1 cellular context compared by ENCODE assay signal in the genomic region with DNA sequence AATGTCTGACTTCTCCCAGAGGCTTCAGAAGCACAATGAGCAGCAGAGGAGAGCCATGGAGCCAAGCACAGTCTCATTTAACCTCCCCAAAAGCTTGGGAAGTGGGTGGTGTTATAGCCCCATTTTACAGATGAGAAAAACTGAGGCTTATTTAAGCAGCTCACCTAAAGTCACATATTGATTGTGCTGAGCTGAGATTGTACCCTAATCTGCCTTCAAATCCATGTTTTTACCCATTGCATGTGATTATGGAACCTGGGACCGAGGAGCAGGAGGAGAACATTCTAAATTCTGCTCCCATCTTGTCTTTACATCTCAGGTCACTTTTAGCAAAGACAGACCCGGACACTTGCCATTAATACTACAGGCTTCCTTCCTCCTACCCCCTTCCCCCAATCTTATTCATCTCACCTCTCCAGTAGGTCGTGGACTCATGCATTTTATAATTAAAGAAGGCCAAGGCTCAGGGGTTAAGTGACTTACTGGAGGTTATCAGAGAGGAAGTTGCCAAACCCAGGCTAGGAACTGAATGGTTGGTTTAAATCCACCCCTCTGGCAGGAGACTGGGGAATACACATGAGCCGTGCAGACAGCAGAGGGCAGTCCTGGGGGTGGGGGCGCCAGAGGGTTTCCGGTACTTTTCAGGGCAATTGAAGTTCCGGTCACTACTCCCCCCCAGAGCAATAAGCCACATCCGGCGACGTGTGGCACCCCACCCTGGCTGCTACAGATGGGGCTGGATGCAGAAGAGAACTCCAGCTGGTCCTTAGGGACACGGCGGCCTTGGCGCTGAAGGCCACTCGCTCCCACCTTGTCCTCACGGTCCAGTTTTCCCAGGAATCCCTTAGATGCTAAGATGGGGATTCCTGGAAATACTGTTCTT.
TF ChIP-seq lines count a peak whose summit lies in the region.

No MANE protein-coding gene starts in this region.

TF ChIP-seq in HepG2, 621 proteins besides CTCF, POLR2A, EP300 and RAD21 (continued from another document and continues in another):
- TF ChIP-seq, protein P1, sequence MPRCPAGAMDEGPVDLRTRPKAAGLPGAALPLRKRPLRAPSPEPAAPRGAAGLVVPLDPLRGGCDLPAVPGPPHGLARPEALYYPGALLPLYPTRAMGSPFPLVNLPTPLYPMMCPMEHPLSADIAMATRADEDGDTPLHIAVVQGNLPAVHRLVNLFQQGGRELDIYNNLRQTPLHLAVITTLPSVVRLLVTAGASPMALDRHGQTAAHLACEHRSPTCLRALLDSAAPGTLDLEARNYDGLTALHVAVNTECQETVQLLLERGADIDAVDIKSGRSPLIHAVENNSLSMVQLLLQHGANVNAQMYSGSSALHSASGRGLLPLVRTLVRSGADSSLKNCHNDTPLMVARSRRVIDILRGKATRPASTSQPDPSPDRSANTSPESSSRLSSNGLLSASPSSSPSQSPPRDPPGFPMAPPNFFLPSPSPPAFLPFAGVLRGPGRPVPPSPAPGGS (CRISPR knock-in tag; IDR thresholded peaks at IDR 0.05), result no peak; the same call in 1 of the 2 replicates
- no peak for TF ChIP-seq SOX5 (CRISPR knock-in tag; IDR thresholded peaks at IDR 0.05; ENCODE audit: borderline replicate concordance)
- TF ChIP-seq ZSCAN9 (CRISPR knock-in tag; IDR thresholded peaks at IDR 0.05; ENCODE audit: borderline replicate concordance), result no peak
- TF ChIP-seq MIER2 (CRISPR knock-in tag; IDR thresholded peaks at IDR 0.05), result no peak
- TF ChIP-seq, protein P2, sequence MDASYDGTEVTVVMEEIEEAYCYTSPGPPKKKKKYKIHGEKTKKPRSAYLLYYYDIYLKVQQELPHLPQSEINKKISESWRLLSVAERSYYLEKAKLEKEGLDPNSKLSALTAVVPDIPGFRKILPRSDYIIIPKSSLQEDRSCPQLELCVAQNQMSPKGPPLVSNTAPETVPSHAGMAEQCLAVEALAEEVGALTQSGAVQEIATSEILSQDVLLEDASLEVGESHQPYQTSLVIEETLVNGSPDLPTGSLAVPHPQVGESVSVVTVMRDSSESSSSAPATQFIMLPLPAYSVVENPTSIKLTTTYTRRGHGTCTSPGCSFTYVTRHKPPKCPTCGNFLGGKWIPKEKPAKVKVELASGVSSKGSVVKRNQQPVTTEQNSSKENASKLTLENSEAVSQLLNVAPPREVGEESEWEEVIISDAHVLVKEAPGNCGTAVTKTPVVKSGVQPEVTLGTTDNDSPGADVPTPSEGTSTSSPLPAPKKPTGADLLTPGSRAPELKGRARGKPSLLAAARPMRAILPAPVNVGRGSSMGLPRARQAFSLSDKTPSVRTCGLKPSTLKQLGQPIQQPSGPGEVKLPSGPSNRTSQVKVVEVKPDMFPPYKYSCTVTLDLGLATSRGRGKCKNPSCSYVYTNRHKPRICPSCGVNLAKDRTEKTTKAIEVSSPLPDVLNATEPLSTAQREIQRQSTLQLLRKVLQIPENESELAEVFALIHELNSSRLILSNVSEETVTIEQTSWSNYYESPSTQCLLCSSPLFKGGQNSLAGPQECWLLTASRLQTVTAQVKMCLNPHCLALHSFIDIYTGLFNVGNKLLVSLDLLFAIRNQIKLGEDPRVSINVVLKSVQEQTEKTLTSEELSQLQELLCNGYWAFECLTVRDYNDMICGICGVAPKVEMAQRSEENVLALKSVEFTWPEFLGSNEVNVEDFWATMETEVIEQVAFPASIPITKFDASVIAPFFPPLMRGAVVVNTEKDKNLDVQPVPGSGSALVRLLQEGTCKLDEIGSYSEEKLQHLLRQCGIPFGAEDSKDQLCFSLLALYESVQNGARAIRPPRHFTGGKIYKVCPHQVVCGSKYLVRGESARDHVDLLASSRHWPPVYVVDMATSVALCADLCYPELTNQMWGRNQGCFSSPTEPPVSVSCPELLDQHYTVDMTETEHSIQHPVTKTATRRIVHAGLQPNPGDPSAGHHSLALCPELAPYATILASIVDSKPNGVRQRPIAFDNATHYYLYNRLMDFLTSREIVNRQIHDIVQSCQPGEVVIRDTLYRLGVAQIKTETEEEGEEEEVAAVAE (CRISPR knock-in tag; IDR thresholded peaks at IDR 0.05; ENCODE audit: borderline replicate concordance), result no peak
- TF ChIP-seq BRCA1 (CRISPR knock-in tag; IDR thresholded peaks at IDR 0.05), result no peak
- TF ChIP-seq, protein P3, sequence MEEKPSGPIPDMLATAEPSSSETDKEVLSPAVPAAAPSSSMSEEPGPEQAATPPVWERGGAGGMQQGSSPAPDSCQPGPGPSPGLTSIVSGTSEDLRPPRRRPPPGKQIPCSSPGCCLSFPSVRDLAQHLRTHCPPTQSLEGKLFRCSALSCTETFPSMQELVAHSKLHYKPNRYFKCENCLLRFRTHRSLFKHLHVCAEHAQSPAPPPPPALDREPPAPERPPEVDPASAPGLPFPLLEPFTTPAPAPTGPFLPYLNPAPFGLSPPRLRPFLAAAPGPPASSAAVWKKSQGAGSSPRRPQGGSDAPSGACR (CRISPR knock-in tag; IDR thresholded peaks at IDR 0.05), result peak; percentile 52; the same call in 1 of the 2 replicates
- no peak for TF ChIP-seq HMGA1 (CRISPR knock-in tag; conservative IDR thresholded peaks at IDR 0.05)
- TF ChIP-seq GTF2F1 (IDR thresholded peaks at IDR 0.05; ENCODE audit: low read length), result no peak
- TF ChIP-seq ZFX (CRISPR knock-in tag; IDR thresholded peaks at IDR 0.05; ENCODE audit: low read depth), result peak; percentile 69; the same call in 1 of the 2 replicates
- TF ChIP-seq ZC3H4 (CRISPR knock-in tag; IDR thresholded peaks at IDR 0.05; ENCODE audit: borderline replicate concordance), result no peak
- no peak for TF ChIP-seq MYC (CRISPR knock-in tag; IDR thresholded peaks at IDR 0.05; ENCODE audit: borderline replicate concordance)
- no peak for TF ChIP-seq ZNF781 (CRISPR knock-in tag; IDR thresholded peaks at IDR 0.05; ENCODE audit: borderline replicate concordance, not compliant biosample characterization)
- no peak for TF ChIP-seq ZFP41 (CRISPR knock-in tag; IDR thresholded peaks at IDR 0.05; ENCODE audit: borderline replicate concordance)
- TF ChIP-seq SALL1 (CRISPR knock-in tag; IDR thresholded peaks at IDR 0.05), result peak; percentile 48
- TF ChIP-seq MED13 (CRISPR knock-in tag; IDR thresholded peaks at IDR 0.05), result no peak; the same call in 1 of the 2 replicates
- peak; percentile 24; the same call in 1 of the 2 replicates for TF ChIP-seq SP4 (CRISPR knock-in tag; IDR thresholded peaks at IDR 0.05)
- TF ChIP-seq ZBTB42 (CRISPR knock-in tag; IDR thresholded peaks at IDR 0.05), result no peak
- peak; percentile 57; the same call in 1 of the 2 replicates for TF ChIP-seq RBFOX2 (IDR thresholded peaks at IDR 0.05; ENCODE audit: low read depth, low read length)
- no peak for TF ChIP-seq NFE2L1 (CRISPR knock-in tag; IDR thresholded peaks at IDR 0.05; ENCODE audit: borderline replicate concordance)
- no peak for TF ChIP-seq ZFP36L1 (CRISPR knock-in tag; IDR thresholded peaks at IDR 0.05)
- no peak for TF ChIP-seq SP5 (CRISPR knock-in tag; IDR thresholded peaks at IDR 0.05; ENCODE audit: borderline replicate concordance, low read depth)
- TF ChIP-seq MIXL1 (CRISPR knock-in tag; IDR thresholded peaks at IDR 0.05), result peak; percentile 47; the same call in 1 of the 2 replicates
- TF ChIP-seq FOXJ3 (CRISPR knock-in tag; IDR thresholded peaks at IDR 0.05; ENCODE audit: borderline replicate concordance), result 0 out of 2 replicates have a peak, but pooled peaks have one; percentile 9
- TF ChIP-seq NFYC (CRISPR knock-in tag; IDR thresholded peaks at IDR 0.05), result peak; percentile 43; the same call in 1 of the 2 replicates
- TF ChIP-seq ZFY (CRISPR knock-in tag; IDR thresholded peaks at IDR 0.05), result peak; percentile 61
- peak; percentile 65; the same call in 1 of the 2 replicates for TF ChIP-seq ZNF607 (CRISPR knock-in tag; IDR thresholded peaks at IDR 0.05; ENCODE audit: borderline replicate concordance)
- no peak for TF ChIP-seq GATA4 (IDR thresholded peaks at IDR 0.05; ENCODE audit: borderline replicate concordance, low read depth)
- no peak for TF ChIP-seq SCMH1 (CRISPR knock-in tag; IDR thresholded peaks at IDR 0.05; ENCODE audit: borderline replicate concordance)
- 0 out of 2 replicates have a peak, but pooled peaks have one; percentile 8 for TF ChIP-seq ZNF34 (CRISPR knock-in tag; IDR thresholded peaks at IDR 0.05; ENCODE audit: borderline replicate concordance)
- TF ChIP-seq, protein P4, sequence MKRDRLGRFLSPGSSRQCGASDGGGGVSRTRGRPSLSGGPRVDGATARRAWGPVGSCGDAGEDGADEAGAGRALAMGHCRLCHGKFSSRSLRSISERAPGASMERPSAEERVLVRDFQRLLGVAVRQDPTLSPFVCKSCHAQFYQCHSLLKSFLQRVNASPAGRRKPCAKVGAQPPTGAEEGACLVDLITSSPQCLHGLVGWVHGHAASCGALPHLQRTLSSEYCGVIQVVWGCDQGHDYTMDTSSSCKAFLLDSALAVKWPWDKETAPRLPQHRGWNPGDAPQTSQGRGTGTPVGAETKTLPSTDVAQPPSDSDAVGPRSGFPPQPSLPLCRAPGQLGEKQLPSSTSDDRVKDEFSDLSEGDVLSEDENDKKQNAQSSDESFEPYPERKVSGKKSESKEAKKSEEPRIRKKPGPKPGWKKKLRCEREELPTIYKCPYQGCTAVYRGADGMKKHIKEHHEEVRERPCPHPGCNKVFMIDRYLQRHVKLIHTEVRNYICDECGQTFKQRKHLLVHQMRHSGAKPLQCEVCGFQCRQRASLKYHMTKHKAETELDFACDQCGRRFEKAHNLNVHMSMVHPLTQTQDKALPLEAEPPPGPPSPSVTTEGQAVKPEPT (CRISPR knock-in tag; IDR thresholded peaks at IDR 0.05; ENCODE audit: low read depth), result 0 out of 2 replicates have a peak, but pooled peaks have one; percentile 36
- no peak; the same call in 1 of the 2 replicates for TF ChIP-seq AHR (CRISPR knock-in tag; IDR thresholded peaks at IDR 0.05)
- TF ChIP-seq ZNF761 (CRISPR knock-in tag; conservative IDR thresholded peaks at IDR 0.05), result no peak
- peak; percentile 44 for TF ChIP-seq XRCC5 (optimal IDR thresholded peaks at IDR 0.05; ENCODE audit: low read length)
- TF ChIP-seq, protein P5, sequence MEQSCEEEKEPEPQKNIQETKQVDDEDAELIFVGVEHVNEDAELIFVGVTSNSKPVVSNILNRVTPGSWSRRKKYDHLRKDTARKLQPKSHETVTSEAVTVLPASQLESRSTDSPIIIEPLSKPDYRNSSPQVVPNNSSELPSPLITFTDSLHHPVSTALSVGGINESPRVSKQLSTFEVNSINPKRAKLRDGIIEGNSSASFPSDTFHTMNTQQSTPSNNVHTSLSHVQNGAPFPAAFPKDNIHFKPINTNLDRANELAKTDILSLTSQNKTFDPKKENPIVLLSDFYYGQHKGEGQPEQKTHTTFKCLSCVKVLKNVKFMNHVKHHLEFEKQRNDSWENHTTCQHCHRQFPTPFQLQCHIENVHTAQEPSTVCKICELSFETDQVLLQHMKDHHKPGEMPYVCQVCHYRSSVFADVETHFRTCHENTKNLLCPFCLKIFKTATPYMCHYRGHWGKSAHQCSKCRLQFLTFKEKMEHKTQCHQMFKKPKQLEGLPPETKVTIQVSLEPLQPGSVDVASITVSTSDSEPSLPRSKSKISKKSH (CRISPR knock-in tag; IDR thresholded peaks at IDR 0.05; ENCODE audit: borderline replicate concordance), result no peak; the same call in 1 of the 2 replicates
- no peak for TF ChIP-seq ZNF205 (CRISPR knock-in tag; IDR thresholded peaks at IDR 0.05)
- TF ChIP-seq, protein P6, sequence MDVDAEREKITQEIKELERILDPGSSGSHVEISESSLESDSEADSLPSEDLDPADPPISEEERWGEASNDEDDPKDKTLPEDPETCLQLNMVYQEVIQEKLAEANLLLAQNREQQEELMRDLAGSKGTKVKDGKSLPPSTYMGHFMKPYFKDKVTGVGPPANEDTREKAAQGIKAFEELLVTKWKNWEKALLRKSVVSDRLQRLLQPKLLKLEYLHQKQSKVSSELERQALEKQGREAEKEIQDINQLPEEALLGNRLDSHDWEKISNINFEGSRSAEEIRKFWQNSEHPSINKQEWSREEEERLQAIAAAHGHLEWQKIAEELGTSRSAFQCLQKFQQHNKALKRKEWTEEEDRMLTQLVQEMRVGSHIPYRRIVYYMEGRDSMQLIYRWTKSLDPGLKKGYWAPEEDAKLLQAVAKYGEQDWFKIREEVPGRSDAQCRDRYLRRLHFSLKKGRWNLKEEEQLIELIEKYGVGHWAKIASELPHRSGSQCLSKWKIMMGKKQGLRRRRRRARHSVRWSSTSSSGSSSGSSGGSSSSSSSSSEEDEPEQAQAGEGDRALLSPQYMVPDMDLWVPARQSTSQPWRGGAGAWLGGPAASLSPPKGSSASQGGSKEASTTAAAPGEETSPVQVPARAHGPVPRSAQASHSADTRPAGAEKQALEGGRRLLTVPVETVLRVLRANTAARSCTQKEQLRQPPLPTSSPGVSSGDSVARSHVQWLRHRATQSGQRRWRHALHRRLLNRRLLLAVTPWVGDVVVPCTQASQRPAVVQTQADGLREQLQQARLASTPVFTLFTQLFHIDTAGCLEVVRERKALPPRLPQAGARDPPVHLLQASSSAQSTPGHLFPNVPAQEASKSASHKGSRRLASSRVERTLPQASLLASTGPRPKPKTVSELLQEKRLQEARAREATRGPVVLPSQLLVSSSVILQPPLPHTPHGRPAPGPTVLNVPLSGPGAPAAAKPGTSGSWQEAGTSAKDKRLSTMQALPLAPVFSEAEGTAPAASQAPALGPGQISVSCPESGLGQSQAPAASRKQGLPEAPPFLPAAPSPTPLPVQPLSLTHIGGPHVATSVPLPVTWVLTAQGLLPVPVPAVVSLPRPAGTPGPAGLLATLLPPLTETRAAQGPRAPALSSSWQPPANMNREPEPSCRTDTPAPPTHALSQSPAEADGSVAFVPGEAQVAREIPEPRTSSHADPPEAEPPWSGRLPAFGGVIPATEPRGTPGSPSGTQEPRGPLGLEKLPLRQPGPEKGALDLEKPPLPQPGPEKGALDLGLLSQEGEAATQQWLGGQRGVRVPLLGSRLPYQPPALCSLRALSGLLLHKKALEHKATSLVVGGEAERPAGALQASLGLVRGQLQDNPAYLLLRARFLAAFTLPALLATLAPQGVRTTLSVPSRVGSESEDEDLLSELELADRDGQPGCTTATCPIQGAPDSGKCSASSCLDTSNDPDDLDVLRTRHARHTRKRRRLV (CRISPR knock-in tag; IDR thresholded peaks at IDR 0.05), result no peak; the same call in 1 of the 2 replicates
- TF ChIP-seq YY1 (IDR thresholded peaks at IDR 0.05; ENCODE audit: insufficient read depth, insufficient replicate concordance, low read depth, low read length), result peak; percentile 22
- no peak for TF ChIP-seq ZNF713 (CRISPR knock-in tag; IDR thresholded peaks at IDR 0.05)
- 0 out of 2 replicates have a peak, but pooled peaks have one; percentile 27 for TF ChIP-seq ISL2 (CRISPR knock-in tag; IDR thresholded peaks at IDR 0.05)
- TF ChIP-seq, protein P7, sequence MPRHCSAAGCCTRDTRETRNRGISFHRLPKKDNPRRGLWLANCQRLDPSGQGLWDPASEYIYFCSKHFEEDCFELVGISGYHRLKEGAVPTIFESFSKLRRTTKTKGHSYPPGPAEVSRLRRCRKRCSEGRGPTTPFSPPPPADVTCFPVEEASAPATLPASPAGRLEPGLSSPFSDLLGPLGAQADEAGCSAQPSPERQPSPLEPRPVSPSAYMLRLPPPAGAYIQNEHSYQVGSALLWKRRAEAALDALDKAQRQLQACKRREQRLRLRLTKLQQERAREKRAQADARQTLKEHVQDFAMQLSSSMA (CRISPR knock-in tag; IDR thresholded peaks at IDR 0.05), result no peak
- TF ChIP-seq DMAP1 (CRISPR knock-in tag; IDR thresholded peaks at IDR 0.05), result peak; percentile 80; the same call in 1 of the 2 replicates
- TF ChIP-seq, protein P8, sequence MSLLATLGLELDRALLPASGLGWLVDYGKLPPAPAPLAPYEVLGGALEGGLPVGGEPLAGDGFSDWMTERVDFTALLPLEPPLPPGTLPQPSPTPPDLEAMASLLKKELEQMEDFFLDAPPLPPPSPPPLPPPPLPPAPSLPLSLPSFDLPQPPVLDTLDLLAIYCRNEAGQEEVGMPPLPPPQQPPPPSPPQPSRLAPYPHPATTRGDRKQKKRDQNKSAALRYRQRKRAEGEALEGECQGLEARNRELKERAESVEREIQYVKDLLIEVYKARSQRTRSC (CRISPR knock-in tag; IDR thresholded peaks at IDR 0.05; ENCODE audit: low read depth), result no peak
- TF ChIP-seq SNAPC2 (CRISPR knock-in tag; IDR thresholded peaks at IDR 0.05), result no peak
- peak; percentile 59; the same call in 1 of the 2 replicates for TF ChIP-seq HMG20B (CRISPR knock-in tag; conservative IDR thresholded peaks at IDR 0.05)
